30 cellular contexts compared by ENCODE assay signal in genomic region chr6:6808343-6808742, GRCh38.
"Had no signal": no experiment of that assay in that cellular context is flagged by ENCODE, and none has a peak within 500 bp of the region (broad histone marks: within the 10 kb centered on the region; RNA-seq: fewer than 3 reads in every experiment).

No MANE protein-coding gene starts in this region.

- DNase-seq: activated CD4-positive, alpha-beta T cell treated with anti-CD3 and anti-CD28 coated beads, Interleukin-2, amount 10 ng/mL, durations not matched to agents 24 days and 14 days; activated CD4-positive, alpha-beta T cell treated with anti-CD3 and anti-CD28 coated beads, Interleukin-2, amount 50 U/mL, for 48 hours; activated CD8-positive, alpha-beta memory T cell treated with anti-CD3 and anti-CD28 coated beads, Interleukin-2, amount 10 ng/mL, durations not matched to agents 7 days and 5 days; activated effector memory CD4-positive, alpha-beta T cell treated with anti-CD3 and anti-CD28 coated beads, Interleukin-2, amount 50 U/mL, for 16 hours; activated naive CD4-positive, alpha-beta T cell; activated naive CD4-positive, alpha-beta T cell treated with anti-CD3 and anti-CD28 coated beads, Interleukin-2, amount 50 U/mL, for 16 hours; activated naive CD8-positive, alpha-beta T cell treated with anti-CD3 and anti-CD28 coated beads for 36 hours; activated T-cell treated with anti-CD3 and anti-CD28 coated beads, Interleukin-2, amount 50 U/mL, for 1 hour; activated T-cell treated with anti-CD3 and anti-CD28 coated beads, Interleukin-2, amount 50 U/mL, for 72 hours; amniotic stem cell; aorta; brain microvascular endothelial cell; central memory CD4-positive, alpha-beta T cell; Kasumi-1; KBM-7; MG63; NCI-H1048; NCI-H1105 treated with DMSO at 0.1 percent for 48 hours; NCI-H1436; NCI-H1694; NCI-H1930; NCI-H2081 treated with DMSO at 0.1 percent for 48 hours; NCI-H345; NCI-H524 treated with DMSO at 0.1 percent for 48 hours; NK-92 treated with Interleukin-12 subunit alpha and Interleukin-12 subunit beta, amount 100 ng/mL, for 24 hours; Right ventricle myocardium superior; T1000 had no signal

- H3K27me3 Mint-ChIP-seq: activated naive CD8-positive, alpha-beta T cell treated with anti-CD3 and anti-CD28 coated beads for 36 hours had no signal

- H3K27ac ChIP-seq: brain microvascular endothelial cell, SK-N-MC had no signal

- H3K27me3 ChIP-seq: brain microvascular endothelial cell, MG63 had no signal

- H3K4me3 ChIP-seq: MG63, SK-N-MC had no signal

- FAIRE-seq: TTC549 had no signal

- H3K27ac Mint-ChIP-seq: activated CD4-positive, alpha-beta T cell treated with anti-CD3 and anti-CD28 coated beads, Interleukin-2, amount 10 ng/mL, durations not matched to agents 24 days and 14 days; activated CD8-positive, alpha-beta memory T cell treated with anti-CD3 and anti-CD28 coated beads, Interleukin-2, amount 10 ng/mL, durations not matched to agents 7 days and 5 days; activated T-cell treated with anti-CD3 and anti-CD28 coated beads, Interleukin-2, amount 50 U/mL, for 72 hours; activated T-helper 17 cell treated with anti-CD3 and anti-CD28 coated beads, Interleukin-2, amount 50 U/mL, for 72 hours had no signal

- H3K9me3 Mint-ChIP-seq: activated CD4-positive, alpha-beta T cell treated with anti-CD3 and anti-CD28 coated beads, Interleukin-2, amount 10 ng/mL, durations not matched to agents 24 days and 14 days; activated naive CD8-positive, alpha-beta T cell treated with anti-CD3 and anti-CD28 coated beads for 36 hours; activated T-cell treated with anti-CD3 and anti-CD28 coated beads, Interleukin-2, amount 50 U/mL, for 72 hours; activated T-helper 17 cell treated with anti-CD3 and anti-CD28 coated beads, Interleukin-2, amount 50 U/mL, for 72 hours had no signal

- H3K4me3 Mint-ChIP-seq: activated CD4-positive, alpha-beta T cell treated with anti-CD3 and anti-CD28 coated beads, Interleukin-2, amount 10 ng/mL, durations not matched to agents 24 days and 14 days; activated CD8-positive, alpha-beta memory T cell treated with anti-CD3 and anti-CD28 coated beads, Interleukin-2, amount 10 ng/mL, durations not matched to agents 7 days and 5 days; activated naive CD8-positive, alpha-beta T cell treated with anti-CD3 and anti-CD28 coated beads for 36 hours; activated T-cell treated with anti-CD3 and anti-CD28 coated beads, Interleukin-2, amount 50 U/mL, for 72 hours; activated T-helper 17 cell treated with anti-CD3 and anti-CD28 coated beads, Interleukin-2, amount 50 U/mL, for 72 hours had no signal

- H3K36me3 Mint-ChIP-seq: activated CD8-positive, alpha-beta memory T cell treated with anti-CD3 and anti-CD28 coated beads, Interleukin-2, amount 10 ng/mL, durations not matched to agents 7 days and 5 days; activated naive CD8-positive, alpha-beta T cell treated with anti-CD3 and anti-CD28 coated beads for 36 hours had no signal

- ATAC-seq: activated CD8-positive, alpha-beta memory T cell treated with anti-CD3 and anti-CD28 coated beads, Interleukin-2, amount 10 ng/mL, durations not matched to agents 7 days and 5 days; activated T-cell treated with anti-CD3 and anti-CD28 coated beads, Interleukin-2, amount 50 U/mL, for 72 hours; activated T-helper 17 cell treated with anti-CD3 and anti-CD28 coated beads, Interleukin-2, amount 50 U/mL, for 72 hours had no signal

- H3K36me3 ChIP-seq: brain microvascular endothelial cell, MG63 had no signal
